9 cellular contexts compared by ENCODE assay signal in the genomic region with DNA sequence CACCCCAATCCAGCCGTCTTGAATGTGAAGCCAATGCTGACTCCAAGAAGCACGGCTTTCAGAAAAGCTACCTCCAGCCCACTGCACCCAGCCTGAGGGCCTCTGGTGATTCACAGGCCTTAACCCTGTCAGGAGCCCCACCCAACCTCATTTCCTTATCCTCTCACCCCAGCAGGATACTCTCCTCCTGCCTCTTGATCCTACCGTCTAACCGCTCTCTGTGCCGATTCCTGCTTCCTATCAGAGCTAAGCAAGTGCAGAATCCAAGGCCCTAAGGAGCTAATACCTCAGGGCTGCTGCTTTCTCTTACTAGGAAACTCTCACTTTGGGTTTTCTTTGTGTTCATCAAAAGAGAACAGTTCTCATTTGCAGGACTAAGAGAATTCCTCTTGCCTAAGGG. TPM values are rescaled to one million over a fixed set of nuclear protein-coding genes. Genes with fewer than 3 reads are reported as not detected.
DNase-seq lines count a peak whose midpoint lies in the region; TF ChIP-seq lines count a peak whose summit lies in the region.
"Had no signal": no experiment of that assay in that cellular context is flagged by ENCODE, and none has a peak within 500 bp of the region (broad histone marks: within the 10 kb centered on the region; RNA-seq: fewer than 3 reads in every experiment).

No MANE protein-coding gene starts in this region.

- no peaks in the 10 kb centered on the region for H3K9me3 ChIP-seq in ectodermal cell (ENCODE audit: control insufficient read depth, low read length)
- H3K9me3 ChIP-seq: adrenal gland had no signal

- H3K4me1 ChIP-seq in ectodermal cell (ENCODE audit: control insufficient read depth, insufficient read depth, low read length), result peaks cover 28% of the 10 kb centered on the region

- H3K9me3 Mint-ChIP-seq in nephron, result no peaks in the 10 kb centered on the region

- peak overlapping the region; percentile 26 to 84 (median 62) for H3K27ac Mint-ChIP-seq in nephron

- WGBS in ectodermal cell, 2 experiments, result 35 to 41% methylated on average over 5 of the region's 5 CpGs

- H3K27me3 ChIP-seq in ectodermal cell (ENCODE audit: control insufficient read depth, insufficient read depth, low read length, poor library complexity, severe bottlenecking), result no peaks in the 10 kb centered on the region
- H3K27me3 ChIP-seq: adrenal gland had no signal

- H3K4me1 Mint-ChIP-seq in nephron, result peaks cover 33% of the 10 kb centered on the region

- no peaks in the 10 kb centered on the region for H3K36me3 ChIP-seq in ectodermal cell (ENCODE audit: control insufficient read depth, insufficient read depth, low read length)
- H3K36me3 ChIP-seq: adrenal gland had no signal

- H3K27ac ChIP-seq in ectodermal cell (ENCODE audit: insufficient read depth, low read depth, low read length, poor library complexity, severe bottlenecking), result peak overlapping the region; percentile 32

- no peak for TF ChIP-seq CTCF in nephron (IDR thresholded peaks at IDR 0.05; ENCODE audit: unreplicated experiment in 3 of 3)

- no peaks in the 10 kb centered on the region for H3K27me3 Mint-ChIP-seq in nephron (ENCODE audit: low read depth)

- DNase-seq in ELR (ENCODE audit: low read depth) (peak; percentile 97), SW480 (ENCODE audit: low spot score) (peak; percentile 69), NCI-H1417 treated with DMSO at 0.1 percent for 48 hours (lab: John Stamatoyannopoulos, UW) (no peak), NCI-H2081 (lab: John Stamatoyannopoulos, UW) (no peak), DMS 273 (lab: John Stamatoyannopoulos, UW; ENCODE audit: unreplicated experiment) (no peak), NCI-H187 treated with DMSO at 0.1 percent for 48 hours (lab: John Stamatoyannopoulos, UW) (no peak)

- H3K4me3 ChIP-seq in ectodermal cell (ENCODE audit: insufficient read depth, low read depth, low read length), result no peak overlapping the region
- H3K4me3 ChIP-seq: adrenal gland had no signal

- no peaks in the 10 kb centered on the region for H3K36me3 Mint-ChIP-seq in nephron (ENCODE audit: low read depth)

- H3K4me3 Mint-ChIP-seq in nephron, result no peak overlapping the region

RNA-seq across cellular contexts. Expression of gene TRERF1, which starts 47.2 kb away (rescaled TPM):
- 16.5 TPM for polyA plus RNA-seq in ectodermal cell (2013, experiment 1 of 4)
- polyA plus RNA-seq in ectodermal cell (2013, experiment 2 of 4), result 16.4 TPM
- 14.1 TPM for polyA plus RNA-seq in ectodermal cell (2013, experiment 3 of 4)
- polyA plus RNA-seq in ectodermal cell (2013, experiment 4 of 4), result 15.2 TPM

Comparison
In these comparisons a context has a peak if more than half of its experiments do, and no peak if none do; other contexts are left out.
1. DNase-seq: peak in ELR (single experiment) and SW480 (single experiment); none in NCI-H1417 treated with DMSO at 0.1 percent for 48 hours (single experiment), NCI-H2081 (0 of 2), DMS 273 (single experiment) and NCI-H187 treated with DMSO at 0.1 percent for 48 hours (single experiment).